In the genomic region with DNA sequence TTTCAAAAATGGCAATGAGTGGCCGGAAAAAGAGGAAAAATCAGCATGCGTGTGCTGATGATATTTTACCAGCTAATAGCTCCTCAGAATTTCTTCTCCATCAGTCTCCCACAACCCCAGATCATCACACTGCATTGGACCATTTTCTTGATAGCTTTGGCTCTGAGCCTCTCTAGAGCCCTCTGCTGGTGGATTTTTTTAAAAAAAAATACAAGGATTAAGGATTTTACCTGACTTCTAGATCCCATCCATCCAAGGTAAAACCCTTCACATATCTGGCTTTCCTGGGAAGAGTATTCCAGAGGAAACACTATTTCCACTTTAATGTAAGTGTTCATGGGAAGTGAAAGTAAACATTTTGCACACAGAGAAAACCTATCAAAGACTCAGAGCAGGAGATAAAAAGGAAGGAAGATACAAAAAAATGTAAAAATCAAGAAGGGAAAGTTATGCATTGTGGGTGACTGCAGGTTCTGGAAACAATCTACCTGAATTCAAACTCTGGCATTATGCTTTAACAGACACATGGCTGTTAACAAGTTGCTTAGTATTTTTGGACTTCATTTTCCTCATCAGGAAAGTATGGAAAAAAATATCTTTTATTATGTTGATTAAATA, we compare ENCODE assay signal across 8 cellular contexts.
DNase-seq lines count a peak whose midpoint lies in the region; ATAC-seq and TF ChIP-seq lines count a peak whose summit lies in the region.

No MANE protein-coding gene starts in this region.

- H3K27me3 ChIP-seq in adrenal gland (no peaks in the 10 kb centered on the region), liver (ENCODE audit: control insufficient read depth in 4 of 4, insufficient read depth in 4 of 4, low read length in 3 of 4) (no peaks in the 10 kb centered on the region)

- TF ChIP-seq CTCF in Calu3 (IDR thresholded peaks at IDR 0.05; ENCODE audit: unreplicated experiment) (peak; percentile 75), adrenal gland (IDR thresholded peaks at IDR 0.05) (peak; percentile 9 to 40 (median 26)), liver (IDR thresholded peaks at IDR 0.05; ENCODE audit: low read depth, low read length, missing input control) (peak; percentile 39)

- no peaks in the 10 kb centered on the region for H3K4me1 Mint-ChIP-seq in Calu3 (ENCODE audit: low read depth, unreplicated experiment)
- no peaks in the 10 kb centered on the region for H3K4me1 Mint-ChIP-seq in naive thymus-derived CD8-positive, alpha-beta T cell

- intact Hi-C loops in Calu3 (cut with micrococcal nuclease; ENCODE audit: unreplicated experiment) = loop anchor here (1.0 to 10.0 kb wide), 2 partner anchors 215 to 362 kb away; no protein-coding TSS in a partner anchor
- intact Hi-C loops in adrenal gland (cut with DNase I) = loop anchor here in 1 of 2 donors (10.0 kb wide), 1 partner anchor 382 kb away; the partner anchor contains the start of gene LRRTM3
- intact Hi-C loops in left colon (cut with DNase I, micrococcal nuclease) = no loop called here

- H3K4me3 ChIP-seq in adrenal gland (no peak overlapping the region), liver (ENCODE audit: low read depth in 1 of 3, low read length in 3 of 3) (no peak overlapping the region)

- H3K9ac ChIP-seq in liver (ENCODE audit: low read depth in 1 of 2, low read length in 2 of 2) = no peak overlapping the region

- H3K9me3 ChIP-seq in adrenal gland (replicated peaks in 1 of 3) (no peaks in the 10 kb centered on the region), liver (ENCODE audit: control insufficient read depth in 4 of 4, low read length in 3 of 4) (no peaks in the 10 kb centered on the region)

- no peak overlapping the region for H3K27ac ChIP-seq in adrenal gland
- H3K27ac ChIP-seq in liver (ENCODE audit: low read depth in 1 of 2, low read length in 2 of 2) = no peak overlapping the region

- TF ChIP-seq RAD21 in liver (IDR thresholded peaks at IDR 0.05) = peak; percentile 88 to 91

- no TSS peak for BruUV-seq in Calu3 (replicated peaks; lab: Mats Ljungman, UMichigan)

- H3K36me3 ChIP-seq in adrenal gland (replicated peaks in 1 of 2) (no peaks in the 10 kb centered on the region), liver (ENCODE audit: control insufficient read depth in 4 of 4, insufficient read depth in 3 of 4, low read depth in 1 of 4, low read length in 3 of 4) (no peaks in the 10 kb centered on the region)

- POLR2A ChIA-PET in naive thymus-derived CD8-positive, alpha-beta T cell (lab: Charles Lee) = no interaction called here

- no peak overlapping the region for H3K4me3 Mint-ChIP-seq in Calu3 (ENCODE audit: low read depth, unreplicated experiment)
- H3K4me3 Mint-ChIP-seq in naive thymus-derived CD8-positive, alpha-beta T cell = no peak overlapping the region

- H3K4me1 ChIP-seq in adrenal gland (replicated peaks in 1 of 2) = no peaks in the 10 kb centered on the region
- H3K4me1 ChIP-seq in liver (ENCODE audit: control insufficient read depth in 4 of 4, insufficient read depth in 4 of 4, low read length in 3 of 4) = no peaks in the 10 kb centered on the region

- ATAC-seq in HG02798 (IDR thresholded peaks at IDR 0.05; ENCODE audit: poor library complexity, unreplicated experiment) (peak; percentile 34), left colon (no peak)
- ATAC-seq in naive thymus-derived CD8-positive, alpha-beta T cell = no peak

- WGBS in adrenal gland, 4 donors = 62 to 88% (median 74%) methylated on average over 2 of the region's 2 CpGs
- WGBS in liver = 83% methylated on average over 2 of the region's 2 CpGs

- TF ChIP-seq POLR2A in adrenal gland (IDR thresholded peaks at IDR 0.05) = no peak

- peaks cover 2% of the 10 kb centered on the region for H3K9me3 Mint-ChIP-seq in Calu3 (ENCODE audit: low read depth, unreplicated experiment)
- peaks cover 0 to 40% (median 15%) of the 10 kb centered on the region in 9 donors for H3K9me3 Mint-ChIP-seq in naive thymus-derived CD8-positive, alpha-beta T cell

- peaks cover 13% of the 10 kb centered on the region for H3K27me3 Mint-ChIP-seq in Calu3 (ENCODE audit: unreplicated experiment)
- H3K27me3 Mint-ChIP-seq in naive thymus-derived CD8-positive, alpha-beta T cell = peaks cover 0 to 3% (median 0%) of the 10 kb centered on the region in 5 donors

- peak; percentile 5 for DNase-seq in Calu3
- no peak for DNase-seq in adrenal gland
- DNase-seq in AG08395 (ENCODE audit: low spot score) = no peak
- no peak for DNase-seq in naive thymus-derived CD8-positive, alpha-beta T cell
- DNase-seq in left colon = no peak
- no peak for DNase-seq in NCI-H187 treated with DMSO at 0.1 percent for 48 hours (lab: John Stamatoyannopoulos, UW)

- H3K27ac Mint-ChIP-seq in Calu3 (ENCODE audit: unreplicated experiment) = no peak overlapping the region
- no peak overlapping the region for H3K27ac Mint-ChIP-seq in naive thymus-derived CD8-positive, alpha-beta T cell

- H3K36me3 Mint-ChIP-seq in Calu3 (ENCODE audit: insufficient read depth, unreplicated experiment) = no peaks in the 10 kb centered on the region
- peaks cover 0 to 4% (median 0%) of the 10 kb centered on the region in 3 donors for H3K36me3 Mint-ChIP-seq in naive thymus-derived CD8-positive, alpha-beta T cell

- CTCF ChIA-PET in Calu3 (lab: Charles Lee) = interaction anchor here (0.7 to 1.3 kb wide), 2 partner anchors 192 to 214 kb away, joined by 3 to 8 read pairs; no protein-coding TSS in a partner anchor

TF ChIP-seq in liver, 16 proteins besides CTCF, POLR2A, EP300 and RAD21:
- TF ChIP-seq YY1 (IDR thresholded peaks at IDR 0.05) (no peak), FOXA2 (IDR thresholded peaks at IDR 0.05) (no peak), JUND (IDR thresholded peaks at IDR 0.05) (no peak), FOXA1 (IDR thresholded peaks at IDR 0.05) (no peak), MAX (IDR thresholded peaks at IDR 0.05) (no peak), HNF4A (conservative IDR thresholded peaks at IDR 0.05) (no peak), RXRA (IDR thresholded peaks at IDR 0.05) (no peak), NR2F2 (IDR thresholded peaks at IDR 0.05) (no peak), EGR1 (IDR thresholded peaks at IDR 0.05; ENCODE audit: low read depth in 2 of 2) (no peak), ZBTB33 (IDR thresholded peaks at IDR 0.05) (no peak), TAF1 (conservative IDR thresholded peaks at IDR 0.05) (no peak), ATF3 (IDR thresholded peaks at IDR 0.05) (no peak), HNF4G (IDR thresholded peaks at IDR 0.05) (no peak)
